In the genomic region with DNA sequence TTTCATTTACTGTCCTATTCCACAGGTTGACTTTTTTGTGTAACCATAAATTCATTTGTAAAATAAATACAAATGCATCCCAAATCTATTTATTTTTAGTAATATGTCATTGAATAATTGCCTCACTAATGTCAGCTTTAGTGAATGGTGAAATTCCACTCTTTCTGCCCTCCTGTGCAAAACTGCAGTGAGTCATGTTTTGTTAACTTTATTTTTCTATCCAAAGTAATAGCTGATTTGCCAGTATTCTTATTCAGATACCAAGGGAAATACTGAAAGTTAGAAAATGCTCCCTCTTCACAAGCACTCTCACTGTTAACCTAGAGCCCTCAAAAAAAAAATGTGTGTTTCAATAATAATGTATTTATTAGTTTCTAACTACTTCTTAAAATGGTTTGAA, we compare ENCODE assay signal across 1 cellular context.
TF ChIP-seq lines count a peak whose summit lies in the region.

No MANE protein-coding gene starts in this region.

TF ChIP-seq in SK-N-SH, 30 proteins besides CTCF, POLR2A, EP300 and RAD21 (continued from another document):
- TF ChIP-seq, protein P1, sequence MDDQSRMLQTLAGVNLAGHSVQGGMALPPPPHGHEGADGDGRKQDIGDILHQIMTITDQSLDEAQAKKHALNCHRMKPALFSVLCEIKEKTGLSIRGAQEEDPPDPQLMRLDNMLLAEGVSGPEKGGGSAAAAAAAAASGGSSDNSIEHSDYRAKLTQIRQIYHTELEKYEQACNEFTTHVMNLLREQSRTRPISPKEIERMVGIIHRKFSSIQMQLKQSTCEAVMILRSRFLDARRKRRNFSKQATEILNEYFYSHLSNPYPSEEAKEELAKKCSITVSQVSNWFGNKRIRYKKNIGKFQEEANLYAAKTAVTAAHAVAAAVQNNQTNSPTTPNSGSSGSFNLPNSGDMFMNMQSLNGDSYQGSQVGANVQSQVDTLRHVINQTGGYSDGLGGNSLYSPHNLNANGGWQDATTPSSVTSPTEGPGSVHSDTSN (IDR thresholded peaks at IDR 0.05), result no peak
- TF ChIP-seq FOSL2 (IDR thresholded peaks at IDR 0.05; ENCODE audit: borderline replicate concordance, low read depth), result no peak
